ENCODE assay signal across 20 cellular contexts in genomic region chr22:19912236-19912999, GRCh38. TPM values are rescaled to one million over a fixed set of nuclear protein-coding genes. Genes with fewer than 3 reads are reported as not detected.
DNase-seq lines count a peak whose midpoint lies in the region; ATAC-seq, FAIRE-seq and TF ChIP-seq lines count a peak whose summit lies in the region.
"Had no signal": no experiment of that assay in that cellular context is flagged by ENCODE, and none has a peak within 500 bp of the region (broad histone marks: within the 10 kb centered on the region; RNA-seq: fewer than 3 reads in every experiment).

No MANE protein-coding gene starts in this region.

- dilution Hi-C loops in IMR-90 (cut with HindIII; ENCODE audit: low sequenced_read_pairs, unreplicated experiment): no loop called here

- no peak overlapping the region for H4K8ac ChIP-seq in IMR-90 (ENCODE audit: low read depth in 2 of 2, low read length in 2 of 2)

- no peak overlapping the region for H3K4me3 Mint-ChIP-seq in HFFc6
- H3K4me3 Mint-ChIP-seq: immature natural killer cell, nephron had no signal

- H3K36me3 Mint-ChIP-seq in HFFc6 (ENCODE audit: low read depth): peaks cover 21% of the 10 kb centered on the region

- no peak for TF ChIP-seq RAD21 in IMR-90 (IDR thresholded peaks at IDR 0.05; ENCODE audit: low read length)

- no peak overlapping the region for H2BK120ac ChIP-seq in IMR-90 (ENCODE audit: low read depth, low read length)

- CTCF ChIA-PET in IMR-90 (lab: Yijun Ruan, JAX): interaction anchor here (2.1 kb wide), 1 partner anchor 182 kb away, joined by 14 read pairs; no protein-coding TSS in a partner anchor

- H3K9me3 Mint-ChIP-seq in HFFc6: no peaks in the 10 kb centered on the region
- H3K9me3 Mint-ChIP-seq: activated T-helper 2 cell treated with anti-CD3 and anti-CD28 coated beads, Interferon-gamma antibody, Interleukin-2, Interleukin-4, amounts not matched to agents 10 μg/mL and 5 μg/mL and 100 μg/mL, durations not matched to agents 14 hours and 24 hours and 36 hours; immature natural killer cell; nephron had no signal

- no peak overlapping the region for H3K18ac ChIP-seq in IMR-90 (ENCODE audit: low read depth, low read length)

- TF ChIP-seq CTCF in IMR-90 (conservative IDR thresholded peaks at IDR 0.05; ENCODE audit: low read depth, low read length): 0 out of 2 replicates have a peak, but pooled peaks have one; percentile 1
- no peak for TF ChIP-seq CTCF in bronchial epithelial cell (IDR thresholded peaks at IDR 0.05; ENCODE audit: insufficient read depth, low read length, severe bottlenecking)
- TF ChIP-seq CTCF in osteoblast (IDR thresholded peaks at IDR 0.05; ENCODE audit: extremely low read depth, low read depth, low read length): no peak
- TF ChIP-seq CTCF in HFFc6 (IDR thresholded peaks at IDR 0.05): no peak

- no peak overlapping the region for H4K91ac ChIP-seq in IMR-90 (ENCODE audit: insufficient read depth, low read depth, low read length)

- H2BK5ac ChIP-seq in IMR-90 (ENCODE audit: low read depth, low read length, poor library complexity, severe bottlenecking): no peak overlapping the region

- in situ Hi-C loops in IMR-90 (cut with MboI; ENCODE audit: low sequenced_read_pairs): loop anchor here (5.0 kb wide), 1 partner anchor 180 kb away; no protein-coding TSS in a partner anchor

- peaks cover 2% of the 10 kb centered on the region for H3K4me1 ChIP-seq in IMR-90 (ENCODE audit: control insufficient read depth, insufficient read depth, low read length)
- H3K4me1 ChIP-seq in osteoblast (ENCODE audit: insufficient read depth, low read length): no peaks in the 10 kb centered on the region

- H3K79me2 ChIP-seq in osteoblast (ENCODE audit: insufficient read depth, low read length): no peaks in the 10 kb centered on the region

- ATAC-seq in IMR-90 (ENCODE audit: low read depth): no peak
- ATAC-seq in activated CD4-positive, CD25-positive, alpha-beta regulatory T cell treated with anti-CD3 and anti-CD28 coated beads, Interleukin-2, amount 50 U/mL, for 24 hours: no peak
- ATAC-seq: right cardiac atrium had no signal

- intact Hi-C loops in IMR-90 (cut with micrococcal nuclease): no loop called here

- H3K27me3 ChIP-seq in IMR-90 (ENCODE audit: control insufficient read depth, insufficient read depth, low read length): no peaks in the 10 kb centered on the region
- no peaks in the 10 kb centered on the region for H3K27me3 ChIP-seq in bronchial epithelial cell (ENCODE audit: control insufficient read depth, insufficient read depth, low read length)
- no peaks in the 10 kb centered on the region for H3K27me3 ChIP-seq in osteoblast (ENCODE audit: insufficient read depth, low read length)

- H3K4me2 ChIP-seq in IMR-90 (ENCODE audit: low read depth, low read length) (no peak overlapping the region), osteoblast (ENCODE audit: insufficient read depth, low read length) (no peak overlapping the region)

- no peak overlapping the region for H3K27ac Mint-ChIP-seq in HFFc6
- H3K27ac Mint-ChIP-seq: activated T-helper 2 cell treated with anti-CD3 and anti-CD28 coated beads, Interferon-gamma antibody, Interleukin-2, Interleukin-4, amounts not matched to agents 10 μg/mL and 5 μg/mL and 100 μg/mL, durations not matched to agents 14 hours and 24 hours and 36 hours; nephron had no signal

- H3K14ac ChIP-seq in IMR-90 (replicated peaks; ENCODE audit: low read depth, low read length): no peak overlapping the region

- FAIRE-seq in bronchial epithelial cell (lab: Jason Lieb, UNC): no peak
- FAIRE-seq: colon, endothelial cell of umbilical vein had no signal

- POLR2A ChIA-PET in IMR-90 (lab: Charles Lee; ENCODE audit: unreplicated experiment): no interaction called here

- H3K9me1 ChIP-seq in IMR-90 (ENCODE audit: insufficient read depth, low read length): peaks cover 6% of the 10 kb centered on the region; the same call in 1 of the 2 replicates

- TF ChIP-seq POLR2A in IMR-90 (IDR thresholded peaks at IDR 0.05; ENCODE audit: low read depth, low read length): no peak

- H4K5ac ChIP-seq in IMR-90 (ENCODE audit: low read depth, low read length): no peak overlapping the region

- H2BK20ac ChIP-seq in IMR-90 (ENCODE audit: low read depth, low read length): no peak overlapping the region

- peaks cover 0 to 7% of the 10 kb centered on the region in 2 experiments; a peak in 2 of 4 replicates for H3K79me1 ChIP-seq in IMR-90 (ENCODE audit: low read depth in 1 of 2, low read length in 2 of 2)

- no peak overlapping the region for H3K23ac ChIP-seq in IMR-90 (ENCODE audit: low read depth, low read length)

- peaks cover 33% of the 10 kb centered on the region for H3K36me3 ChIP-seq in IMR-90 (ENCODE audit: control insufficient read depth, insufficient read depth, low read length)
- peaks cover 14% of the 10 kb centered on the region for H3K36me3 ChIP-seq in bronchial epithelial cell (ENCODE audit: control insufficient read depth, insufficient read depth, low read length)
- H3K36me3 ChIP-seq in osteoblast (ENCODE audit: insufficient read depth, low read length): peaks cover 25% of the 10 kb centered on the region

- H3K27ac ChIP-seq in IMR-90 (ENCODE audit: insufficient read depth, low read length) (no peak overlapping the region), osteoblast (ENCODE audit: low read depth, low read length) (no peak overlapping the region)
- H3K27ac ChIP-seq: thoracic aorta had no signal

- H3K27me3 Mint-ChIP-seq in HFFc6 (ENCODE audit: insufficient read depth): peaks cover 1% of the 10 kb centered on the region

- H2AFZ ChIP-seq in IMR-90 (replicated peaks; ENCODE audit: low read length, poor library complexity) (no peak overlapping the region), osteoblast (ENCODE audit: low read length) (no peak overlapping the region)

- H2BK15ac ChIP-seq in IMR-90 (ENCODE audit: low read depth, low read length): no peak overlapping the region

- H3K9me3 ChIP-seq in IMR-90 (ENCODE audit: control insufficient read depth, insufficient read depth, low read length) (no peaks in the 10 kb centered on the region; the same call in 1 of the 2 replicates), osteoblast (ENCODE audit: low read depth, low read length) (no peaks in the 10 kb centered on the region)
- H3K9me3 ChIP-seq: thoracic aorta had no signal

- H4K20me1 ChIP-seq in IMR-90 (ENCODE audit: insufficient read depth, low read length): no peaks in the 10 kb centered on the region
- no peaks in the 10 kb centered on the region for H4K20me1 ChIP-seq in osteoblast (ENCODE audit: insufficient read depth, low read length)

- no peak overlapping the region for H3K56ac ChIP-seq in IMR-90 (ENCODE audit: extremely low read depth, insufficient read depth, low read length)

- BruUV-seq in IMR-90 (replicated peaks; lab: Mats Ljungman, UMichigan): no TSS peak

- H3K4me3 ChIP-seq in IMR-90 (ENCODE audit: insufficient read depth, low read depth, low read length): no peak overlapping the region
- no peak overlapping the region for H3K4me3 ChIP-seq in bronchial epithelial cell (ENCODE audit: low read depth, low read length)
- no peak overlapping the region for H3K4me3 ChIP-seq in osteoblast (ENCODE audit: insufficient read depth, low read length)
- H3K4me3 ChIP-seq: thoracic aorta had no signal

- H3K4me1 Mint-ChIP-seq in HFFc6 (ENCODE audit: low read depth): peaks cover 8% of the 10 kb centered on the region; the same call in 1 of the 2 replicates

- no peak overlapping the region for H3K4ac ChIP-seq in IMR-90 (ENCODE audit: low read depth, low read length)

- DNase-seq in IMR-90 (no peak), bronchial epithelial cell (ENCODE audit: low read depth) (peak; percentile 22), osteoblast (ENCODE audit: insufficient read length, low spot score, missing footprints) (peak; percentile 36), HFFc6 (no peak), NCI-H1105 (lab: John Stamatoyannopoulos, UW) (no peak)
- DNase-seq: amniotic stem cell; Calu3; HCEC 1CT; immature natural killer cell; mammary epithelial cell; NCI-H774; stimulated activated CD4-positive, alpha-beta T cell treated with anti-CD3 and anti-CD28 coated beads, Interleukin-2, amount 100 ng/mL, for 24 hours; SW 1271 had no signal

- 89% methylated on average over 12 of the region's 20 CpGs; no CpG with 5 or more reads in 1 of the 2 experiments for WGBS in IMR-90 (ENCODE audit: extremely low coverage in 2 of 2, insufficient read length in 1 of 2), 2 experiments

- no peak overlapping the region for H3K9ac ChIP-seq in IMR-90 (ENCODE audit: low read depth, low read length)

- no peak overlapping the region for H2AK9ac ChIP-seq in IMR-90 (replicated peaks; ENCODE audit: low read depth, low read length, poor library complexity)

- H2AK5ac ChIP-seq in IMR-90 (ENCODE audit: low read depth, low read length): no peak overlapping the region

RNA-seq across cellular contexts. Expression of gene COMT, which starts 29.2 kb away (rescaled TPM):
- 175 and 202 TPM in 2 replicates for total RNA-seq in IMR-90 (2012; rRNA removed)
- 296 and 347 TPM in 2 replicates for polyA plus RNA-seq in IMR-90 (2012; rRNA removed)
- polyA plus RNA-seq in IMR-90 (2012; cell fraction: cytosol; rRNA removed): 473 and 691 TPM in 2 replicates
- 159 and 329 TPM in 2 replicates for polyA plus RNA-seq in IMR-90 (2012; cell fraction: nucleus; rRNA removed; ENCODE audit: low replicate concordance)
- 221 and 272 TPM in 2 replicates for total RNA-seq in bronchial epithelial cell
- 220 and 288 TPM in 2 replicates for total RNA-seq in osteoblast
- 100 to 1,000 TPM; 215 to 306 (median 234) TPM for total RNA-seq in HFFc6 (2021; fragmentation: NEBNext Ultra II Directional; extraction: Animal tissue kit (Norgen Biotek cat#: 25700))

RNA-seq across cellular contexts. Expression of gene TXNRD2, which starts 29.2 kb away (rescaled TPM):
- total RNA-seq in IMR-90 (2012; rRNA removed) (14.7 and 15.6 TPM in 2 replicates), bronchial epithelial cell (12.9 and 19.1 TPM in 2 replicates), osteoblast (19.5 and 21.5 TPM in 2 replicates)
- 25.7 and 28.4 TPM in 2 replicates for polyA plus RNA-seq in IMR-90 (2012; rRNA removed)
- polyA plus RNA-seq in IMR-90 (2012; cell fraction: cytosol; rRNA removed): 29.7 and 38.9 TPM in 2 replicates
- polyA plus RNA-seq in IMR-90 (2012; cell fraction: nucleus; rRNA removed; ENCODE audit: low replicate concordance): 47.3 and 92.8 TPM in 2 replicates
- 10 to 100 TPM; 24.8 to 30.6 (median 28.3) TPM for total RNA-seq in HFFc6 (2021; fragmentation: NEBNext Ultra II Directional; extraction: Animal tissue kit (Norgen Biotek cat#: 25700))

RNA-seq across cellular contexts. Expression of gene GNB1L, which starts 57.7 kb away (rescaled TPM):
- total RNA-seq in IMR-90 (2012; rRNA removed) (1.7 and 2.5 TPM in 2 replicates), bronchial epithelial cell (2.8 and 7.6 TPM in 2 replicates), osteoblast (4.0 and 5.6 TPM in 2 replicates)
- 4.4 and 5.5 TPM in 2 replicates for polyA plus RNA-seq in IMR-90 (2012; rRNA removed)
- polyA plus RNA-seq in IMR-90 (2012; cell fraction: cytosol; rRNA removed): 5.3 and 8.3 TPM in 2 replicates
- 3.5 and 12.3 TPM in 2 replicates for polyA plus RNA-seq in IMR-90 (2012; cell fraction: nucleus; rRNA removed; ENCODE audit: low replicate concordance)
- total RNA-seq in HFFc6 (2021; fragmentation: NEBNext Ultra II Directional; extraction: Animal tissue kit (Norgen Biotek cat#: 25700)): 1 to 10 TPM; 6.6 to 9.6 (median 7.6) TPM

RNA-seq across cellular contexts. Expression of gene RTL10, which starts 57.7 kb away (rescaled TPM):
- 8.6 TPM in 2 replicates for total RNA-seq in IMR-90 (2012; rRNA removed)
- polyA plus RNA-seq in IMR-90 (2012; rRNA removed): 12.1 and 14.0 TPM in 2 replicates
- polyA plus RNA-seq in IMR-90 (2012; cell fraction: cytosol; rRNA removed): 8.4 and 9.2 TPM in 2 replicates
- 24.4 and 41.2 TPM in 2 replicates for polyA plus RNA-seq in IMR-90 (2012; cell fraction: nucleus; rRNA removed; ENCODE audit: low replicate concordance)
- total RNA-seq in bronchial epithelial cell: 9.5 and 11.0 TPM in 2 replicates
- 10.3 and 11.9 TPM in 2 replicates for total RNA-seq in osteoblast
- 10 to 100 TPM; 17.4 to 22.7 (median 19.2) TPM for total RNA-seq in HFFc6 (2021; fragmentation: NEBNext Ultra II Directional; extraction: Animal tissue kit (Norgen Biotek cat#: 25700))

Comparison
In these comparisons a context has a peak if more than half of its experiments do, and no peak if none do; other contexts are left out.
1. DNase-seq: peak in bronchial epithelial cell (single experiment) and osteoblast (single experiment); none in IMR-90 (single experiment), HFFc6 (single experiment) and NCI-H1105 (single experiment).